Comparison of ENCODE assay signal across 26 cellular contexts in the genomic region with DNA sequence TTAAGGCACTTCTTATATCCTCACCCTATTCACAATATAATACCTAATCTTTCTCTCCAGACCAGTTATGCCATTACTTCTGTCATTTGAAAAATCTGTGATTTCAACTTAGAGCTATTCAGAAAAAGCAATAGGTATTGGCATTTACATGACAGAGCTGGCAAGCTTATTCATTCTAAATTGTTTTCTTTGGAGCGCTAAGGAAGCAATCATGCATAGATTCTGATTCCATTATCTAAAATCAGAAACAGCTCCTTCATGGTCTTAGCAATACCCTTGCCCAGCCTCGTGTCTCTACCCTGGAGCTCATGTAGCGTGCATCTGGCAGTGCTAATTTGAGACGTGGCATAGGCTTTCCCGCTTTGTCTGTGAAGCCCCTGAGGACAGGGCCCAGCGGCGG. TPM values are rescaled to one million over a fixed set of nuclear protein-coding genes. Genes with fewer than 3 reads are reported as not detected.
"Had no signal": no experiment of that assay in that cellular context is flagged by ENCODE, and none has a peak within 500 bp of the region (broad histone marks: within the 10 kb centered on the region; RNA-seq: fewer than 3 reads in every experiment).

No MANE protein-coding gene starts in this region.

- H3K4me1 Mint-ChIP-seq: activated T-helper 17 cell treated with anti-CD3 and anti-CD28 coated beads, Interleukin-2, amount 50 U/mL, for 72 hours had no signal

- H3K27ac Mint-ChIP-seq: activated B cell treated with CpG ODN at 0.5 μM for 24 hours; activated CD4-positive, alpha-beta memory T cell treated with anti-CD3 and anti-CD28 coated beads, Interleukin-2, amount 10 ng/mL, durations not matched to agents 7 days and 5 days; activated naive CD4-positive, alpha-beta T cell treated with anti-CD3 and anti-CD28 coated beads for 36 hours; activated naive CD8-positive, alpha-beta T cell; activated T-helper 17 cell treated with anti-CD3 and anti-CD28 coated beads, Interleukin-2, amount 50 U/mL, for 72 hours; T-cell had no signal

- H3K4me3 Mint-ChIP-seq: activated B cell treated with CpG ODN at 0.5 μM for 24 hours; activated CD4-positive, alpha-beta memory T cell treated with anti-CD3 and anti-CD28 coated beads, Interleukin-2, amount 10 ng/mL, durations not matched to agents 7 days and 5 days; activated naive CD4-positive, alpha-beta T cell treated with anti-CD3 and anti-CD28 coated beads for 36 hours; activated naive CD8-positive, alpha-beta T cell; activated T-helper 17 cell treated with anti-CD3 and anti-CD28 coated beads, Interleukin-2, amount 50 U/mL, for 72 hours; T-cell had no signal

- H3K4me2 ChIP-seq: KMS-11 had no signal

- H3K4me3 ChIP-seq: SK-N-MC had no signal

- DNase-seq: activated B cell treated with CpG ODN at 0.5 μM for 24 hours; activated CD4-positive, alpha-beta memory T cell treated with anti-CD3 and anti-CD28 coated beads, Interleukin-2, amount 10 ng/mL, durations not matched to agents 7 days and 5 days; activated CD4-positive, alpha-beta T cell treated with anti-CD3 and anti-CD28 coated beads, Interleukin-2, amount 50 U/mL, for 1 hour; activated gamma-delta T cell; activated naive CD4-positive, alpha-beta T cell treated with anti-CD3 and anti-CD28 coated beads for 36 hours; activated T-cell treated with anti-CD3 and anti-CD28 coated beads for 4 hours; activated T-cell treated with anti-CD3 and anti-CD28 coated beads, Interleukin-2, amount 50 U/mL, for 48 hours; NCI-H1092; NCI-H1417; NCI-H1930; NCI-H345; NCI-H510A; NCI-H526 treated with DMSO at 0.1 percent for 48 hours; NCI-H82; RPMI8226; T-cell; T-helper 2 cell; T1000 had no signal

- H3K9ac ChIP-seq: KMS-11 had no signal

- FAIRE-seq: TTC549 had no signal

- ATAC-seq: activated T-helper 17 cell treated with anti-CD3 and anti-CD28 coated beads, Interleukin-2, amount 50 U/mL, for 72 hours; Panc1; Right ventricle myocardium inferior; T-cell had no signal

- H3K9me3 Mint-ChIP-seq: activated B cell treated with CpG ODN at 0.5 μM for 24 hours; activated CD4-positive, alpha-beta memory T cell treated with anti-CD3 and anti-CD28 coated beads, Interleukin-2, amount 10 ng/mL, durations not matched to agents 7 days and 5 days; activated naive CD4-positive, alpha-beta T cell treated with anti-CD3 and anti-CD28 coated beads for 36 hours; activated T-helper 17 cell treated with anti-CD3 and anti-CD28 coated beads, Interleukin-2, amount 50 U/mL, for 72 hours; T-cell had no signal

- H3K36me3 Mint-ChIP-seq: T-cell had no signal

- H3K27ac ChIP-seq: KMS-11, SK-N-MC had no signal

RNA-seq across cellular contexts. Expression of a gene that starts 4.5 kb away (rescaled TPM):
- total RNA-seq: activated naive CD4-positive, alpha-beta T cell treated with anti-CD3 and anti-CD28 coated beads for 36 hours; OCI-LY7 had no signal
